In genomic region chr12:94244165-94245133, GRCh38 we compare ENCODE assay signal across 8 cellular contexts.
DNase-seq lines count a peak whose midpoint lies in the region; ATAC-seq and TF ChIP-seq lines count a peak whose summit lies in the region.

No MANE protein-coding gene starts in this region.

- no TSS peak for BruUV-seq in mammary epithelial cell (replicated peaks; lab: Mats Ljungman, UMichigan)

- TF ChIP-seq CTCF in CD8-positive, alpha-beta T cell (IDR thresholded peaks at IDR 0.05), result no peak
- no peak for TF ChIP-seq CTCF in mammary epithelial cell (conservative IDR thresholded peaks at IDR 0.05 in 1 of 2, IDR thresholded peaks at IDR 0.05 in 1 of 2; ENCODE audit: extremely low read depth in 1 of 2, insufficient read depth in 1 of 2, low read depth in 1 of 2, low read length in 2 of 2)
- no peak for TF ChIP-seq CTCF in neural progenitor cell (IDR thresholded peaks at IDR 0.05)

- H3K79me2 ChIP-seq in mammary epithelial cell (ENCODE audit: insufficient read depth, low read length) (no peaks in the 10 kb centered on the region), neural progenitor cell (ENCODE audit: low read depth) (no peaks in the 10 kb centered on the region)

- H3K36me3 ChIP-seq in CD8-positive, alpha-beta T cell (ENCODE audit: insufficient read depth, low read length), result peaks cover 9% of the 10 kb centered on the region
- H3K36me3 ChIP-seq in mammary epithelial cell (ENCODE audit: insufficient read depth, low read length) (no peaks in the 10 kb centered on the region), neural progenitor cell (no peaks in the 10 kb centered on the region)

- H3K4me3 Mint-ChIP-seq in CD8-positive, alpha-beta T cell, result peak overlapping the region; percentile 29
- no peak overlapping the region for H3K4me3 Mint-ChIP-seq in activated naive CD4-positive, alpha-beta T cell treated with anti-CD3 and anti-CD28 coated beads for 36 hours
- no peak overlapping the region for H3K4me3 Mint-ChIP-seq in neural progenitor cell

- peaks cover 17% of the 10 kb centered on the region for H3K4me1 ChIP-seq in CD8-positive, alpha-beta T cell (ENCODE audit: insufficient read depth, low read length)
- no peaks in the 10 kb centered on the region for H3K4me1 ChIP-seq in mammary epithelial cell (ENCODE audit: insufficient read depth, low read length)
- H3K4me1 ChIP-seq in neural progenitor cell, result peaks cover 47% of the 10 kb centered on the region

- H3K9me3 ChIP-seq in CD8-positive, alpha-beta T cell (ENCODE audit: low read length), result no peaks in the 10 kb centered on the region
- H3K9me3 ChIP-seq in mammary epithelial cell (replicated peaks; ENCODE audit: insufficient read depth, low read length) (no peaks in the 10 kb centered on the region), neural progenitor cell (ENCODE audit: low read depth) (no peaks in the 10 kb centered on the region)

- 71% methylated on average over 11 of the region's 11 CpGs for WGBS in mammary epithelial cell (ENCODE audit: low coverage, missing lambda C conversion rate)

- POLR2A ChIA-PET in CD8-positive, alpha-beta T cell (lab: Charles Lee), result interaction anchor here (0.9 kb wide), 1 partner anchor 18 kb away, joined by 4 read pairs; no protein-coding TSS in a partner anchor

- peaks cover 35% of the 10 kb centered on the region for H3K36me3 Mint-ChIP-seq in CD8-positive, alpha-beta T cell
- H3K36me3 Mint-ChIP-seq in activated naive CD4-positive, alpha-beta T cell treated with anti-CD3 and anti-CD28 coated beads for 36 hours (ENCODE audit: low read depth), result peaks cover 15% of the 10 kb centered on the region
- peaks cover 26% of the 10 kb centered on the region for H3K36me3 Mint-ChIP-seq in neural progenitor cell

- CTCF ChIA-PET in CD8-positive, alpha-beta T cell (lab: Charles Lee), result interaction anchor here (0.9 kb wide), 1 partner anchor 26 kb away, joined by 3 read pairs; no protein-coding TSS in a partner anchor
- CTCF ChIA-PET in activated naive CD4-positive, alpha-beta T cell treated with anti-CD3 and anti-CD28 coated beads for 36 hours (lab: Charles Lee), result no interaction called here
- CTCF ChIA-PET in mammary epithelial cell (lab: Charles Lee; ENCODE audit: low non-redundant PET), result interaction anchor here (0.6 kb wide), 1 partner anchor 142 kb away, joined by 3 read pairs; no protein-coding TSS in a partner anchor

- no peaks in the 10 kb centered on the region for H3K9me3 Mint-ChIP-seq in CD8-positive, alpha-beta T cell
- no peaks in the 10 kb centered on the region for H3K9me3 Mint-ChIP-seq in activated naive CD4-positive, alpha-beta T cell treated with anti-CD3 and anti-CD28 coated beads for 36 hours
- H3K9me3 Mint-ChIP-seq in neural progenitor cell, result no peaks in the 10 kb centered on the region

- peaks cover 30% of the 10 kb centered on the region for H3F3A ChIP-seq in neural progenitor cell (ENCODE audit: low read depth)

- in situ Hi-C loops in mammary epithelial cell (cut with MboI; ENCODE audit: low sequenced_read_pairs in 2 of 2), result no loop called here

- H3K9ac ChIP-seq in mammary epithelial cell (ENCODE audit: insufficient read depth, low read length) (no peak overlapping the region), neural progenitor cell (no peak overlapping the region)

- dilution Hi-C loops in mammary epithelial cell (cut with HindIII; ENCODE audit: low sequenced_read_pairs), result no loop called here

- H3K27ac Mint-ChIP-seq in CD8-positive, alpha-beta T cell, result peak overlapping the region; percentile 37
- peak overlapping the region; percentile 52 for H3K27ac Mint-ChIP-seq in activated naive CD4-positive, alpha-beta T cell treated with anti-CD3 and anti-CD28 coated beads for 36 hours
- no peak overlapping the region for H3K27ac Mint-ChIP-seq in neural progenitor cell

- peak; percentile 5 to 67 (median 31) for DNase-seq in CD8-positive, alpha-beta T cell
- DNase-seq in MV-4-11 (lab: John Stamatoyannopoulos, UW), result peak; percentile 99
- peak; percentile 67 for DNase-seq in activated naive CD4-positive, alpha-beta T cell treated with anti-CD3 and anti-CD28 coated beads for 36 hours
- peak; percentile 8 to 20 for DNase-seq in stimulated activated CD8-positive, alpha-beta memory T cell treated with anti-CD3 and anti-CD28 coated beads, Interleukin-7, amount 100 ng/mL, for 1 hour (ENCODE audit: low read depth in 2 of 2)
- no peak for DNase-seq in mammary epithelial cell
- no peak for DNase-seq in neural progenitor cell (ENCODE audit: low spot score)
- DNase-seq in cerebellum (ENCODE audit: low spot score), result no peak

- H4K20me1 ChIP-seq in mammary epithelial cell (ENCODE audit: insufficient read depth, low read length), result no peaks in the 10 kb centered on the region
- H4K20me1 ChIP-seq in neural progenitor cell (ENCODE audit: low read depth), result no peaks in the 10 kb centered on the region

- H3K27ac ChIP-seq in CD8-positive, alpha-beta T cell (ENCODE audit: low read depth, low read length), result peak overlapping the region; percentile 6
- H3K27ac ChIP-seq in mammary epithelial cell (ENCODE audit: insufficient read depth, low read depth, low read length) (no peak overlapping the region), neural progenitor cell (no peak overlapping the region)

- H2AFZ ChIP-seq in mammary epithelial cell (ENCODE audit: low read depth, low read length) (no peak overlapping the region), neural progenitor cell (replicated peaks) (no peak overlapping the region)

- H3K4me2 ChIP-seq in mammary epithelial cell (ENCODE audit: insufficient read depth, low read depth, low read length) (no peak overlapping the region), neural progenitor cell (no peak overlapping the region)

- ATAC-seq in CD8-positive, alpha-beta T cell, result peak; percentile 74
- ATAC-seq in GM21447 (IDR thresholded peaks at IDR 0.05; ENCODE audit: unreplicated experiment), result peak; percentile 72

- H3K4me1 Mint-ChIP-seq in CD8-positive, alpha-beta T cell (ENCODE audit: low read depth), result peaks cover 27% of the 10 kb centered on the region
- H3K4me1 Mint-ChIP-seq in activated naive CD4-positive, alpha-beta T cell treated with anti-CD3 and anti-CD28 coated beads for 36 hours (ENCODE audit: low read depth), result peaks cover 14% of the 10 kb centered on the region
- H3K4me1 Mint-ChIP-seq in neural progenitor cell, result peaks cover 43% of the 10 kb centered on the region

- no peak overlapping the region for H3K4me3 ChIP-seq in CD8-positive, alpha-beta T cell (ENCODE audit: low read depth, low read length)
- no peak overlapping the region for H3K4me3 ChIP-seq in mammary epithelial cell (replicated peaks in 1 of 3; ENCODE audit: insufficient read depth in 1 of 3, low read depth in 2 of 3, low read length in 3 of 3)
- H3K4me3 ChIP-seq in neural progenitor cell, result no peak overlapping the region

- intact Hi-C loops in CD8-positive, alpha-beta T cell (cut with DNase I, micrococcal nuclease), result no loop called here
- intact Hi-C loops in activated naive CD4-positive, alpha-beta T cell treated with anti-CD3 and anti-CD28 coated beads for 36 hours (cut with micrococcal nuclease), result loop anchor here (1.0 kb wide), 1 partner anchor 25 kb away; no protein-coding TSS in a partner anchor
- intact Hi-C loops in mammary epithelial cell (cut with micrococcal nuclease), result no loop called here

- no peaks in the 10 kb centered on the region for H3K27me3 Mint-ChIP-seq in CD8-positive, alpha-beta T cell (ENCODE audit: low read depth)
- H3K27me3 Mint-ChIP-seq in activated naive CD4-positive, alpha-beta T cell treated with anti-CD3 and anti-CD28 coated beads for 36 hours (ENCODE audit: low read depth), result no peaks in the 10 kb centered on the region
- H3K27me3 Mint-ChIP-seq in neural progenitor cell (ENCODE audit: insufficient read depth, low read depth), result no peaks in the 10 kb centered on the region

- H3K27me3 ChIP-seq in CD8-positive, alpha-beta T cell (ENCODE audit: insufficient read depth, low read length), result no peaks in the 10 kb centered on the region
- peaks cover 2% of the 10 kb centered on the region for H3K27me3 ChIP-seq in mammary epithelial cell (ENCODE audit: insufficient read depth, low read length)
- no peaks in the 10 kb centered on the region for H3K27me3 ChIP-seq in neural progenitor cell

Comparison
In these comparisons a context has a peak if more than half of its experiments do, and no peak if none do; other contexts are left out.
1. DNase-seq: peak in CD8-positive, alpha-beta T cell (7 of 7), MV-4-11 (single experiment), activated naive CD4-positive, alpha-beta T cell treated with anti-CD3 and anti-CD28 coated beads for 36 hours (single experiment) and stimulated activated CD8-positive, alpha-beta memory T cell treated with anti-CD3 and anti-CD28 coated beads, Interleukin-7, amount 100 ng/mL, for 1 hour (2 of 2); none in mammary epithelial cell (single experiment), neural progenitor cell (single experiment) and cerebellum (single experiment).